15 cellular contexts compared by ENCODE assay signal in genomic region chr22:18560099-18560974, GRCh38. TPM values are rescaled to one million over a fixed set of nuclear protein-coding genes. Genes with fewer than 3 reads are reported as not detected.
A peak's percentile ranks its signal among the peaks of the same experiment; 100 is the strongest.
DNase-seq lines count a peak whose midpoint lies in the region; ATAC-seq, FAIRE-seq and TF ChIP-seq lines count a peak whose summit lies in the region.
"Not testable (repeated sequence)": the region's sequence is repeated elsewhere in the genome, so short reads cannot be mapped to it uniquely, and the experiment has no call there.
"Had no signal": no experiment of that assay in that cellular context is flagged by ENCODE, and none has a peak within 500 bp of the region (broad histone marks: within the 10 kb centered on the region; RNA-seq: fewer than 3 reads in every experiment).

No MANE protein-coding gene starts in this region.

- POLR2A ChIA-PET in CD4-positive, alpha-beta T cell (lab: Charles Lee); activated CD8-positive, alpha-beta T cell treated with anti-CD3 and anti-CD28 coated beads, Interleukin-2, amount 10 ng/mL, durations not matched to agents 7 days and 5 days (lab: Charles Lee); K562 (lab: Yijun Ruan, JAX); HepG2 (lab: Yijun Ruan, JAX): not testable (repeated sequence)

- peak; percentile 90 for ATAC-seq in CD4-positive, alpha-beta T cell (ENCODE audit: poor library complexity)
- peak; percentile 93 for ATAC-seq in T-helper 17 cell
- ATAC-seq in activated CD8-positive, alpha-beta T cell treated with anti-CD3 and anti-CD28 coated beads, Interleukin-2, amount 10 ng/mL, durations not matched to agents 7 days and 5 days: peak; percentile 65
- ATAC-seq in activated naive CD4-positive, alpha-beta T cell treated with anti-CD3 and anti-CD28 coated beads, Interleukin-2, amount 50 U/mL, for 72 hours: peak; percentile 96 to 97
- peak; percentile 40 for ATAC-seq in K562
- ATAC-seq in HepG2: peak; percentile 18; the same call in 1 of the 3 replicates
- peak; percentile 70 for ATAC-seq in stimulated activated effector memory CD8-positive, alpha-beta T cell treated with anti-CD3 and anti-CD28 coated beads, Interleukin-12 subunit alpha, Interleukin-12 subunit beta, amount 100 ng/mL, for 72 hours
- ATAC-seq in stimulated activated naive CD8-positive, alpha-beta T cell treated with anti-CD3 and anti-CD28 coated beads, Interleukin-15, amount 100 ng/mL, for 72 hours: peak; percentile 97

- H3K9me3 Mint-ChIP-seq in CD4-positive, alpha-beta T cell; activated CD8-positive, alpha-beta T cell treated with anti-CD3 and anti-CD28 coated beads, Interleukin-2, amount 10 ng/mL, durations not matched to agents 7 days and 5 days (ENCODE audit: insufficient read depth); activated naive CD4-positive, alpha-beta T cell treated with anti-CD3 and anti-CD28 coated beads, Interleukin-2, amount 50 U/mL, for 72 hours; stimulated activated effector memory CD8-positive, alpha-beta T cell treated with anti-CD3 and anti-CD28 coated beads, Interleukin-12 subunit alpha, Interleukin-12 subunit beta, amount 100 ng/mL, for 72 hours; stimulated activated naive CD8-positive, alpha-beta T cell treated with anti-CD3 and anti-CD28 coated beads, Interleukin-15, amount 100 ng/mL, for 72 hours: not testable (repeated sequence)

- TF ChIP-seq EP300 in K562 (IDR thresholded peaks at IDR 0.05; ENCODE audit: low read length); HepG2 (IDR thresholded peaks at IDR 0.05; ENCODE audit: low read depth in 2 of 2, low read length in 2 of 2); HepG2 (CRISPR knock-in tag; IDR thresholded peaks at IDR 0.05; ENCODE audit: borderline replicate concordance): not testable (repeated sequence)

- not testable (repeated sequence) for TF ChIP-seq RAD21 in K562 (CRISPR knock-in tag; conservative IDR thresholded peaks at IDR 0.05 in 1 of 2, IDR thresholded peaks at IDR 0.05 in 1 of 2); HepG2 (CRISPR knock-in tag; IDR thresholded peaks at IDR 0.05)

- BruUV-seq in K562 (replicated peaks; lab: Mats Ljungman, UMichigan); HepG2 (replicated peaks; lab: Mats Ljungman, UMichigan): not testable (repeated sequence)

- not testable (repeated sequence) for H3K79me2 ChIP-seq in K562 (ENCODE audit: control insufficient read depth, insufficient read depth, low read length); HepG2 (ENCODE audit: insufficient read depth, low read length)

- in situ Hi-C loops in K562 (cut with MboI); HepG2 (cut with HindIII; ENCODE audit: extremely low pct_ligation_motif_present, low pct_unique_long_range_greater_than_20kb): not testable (repeated sequence)

- intact Hi-C loops in CD4-positive, alpha-beta T cell (cut with DNase I, micrococcal nuclease); K562 (cut with micrococcal nuclease); HepG2 (cut with micrococcal nuclease; ENCODE audit: unreplicated experiment): not testable (repeated sequence)

- not testable (repeated sequence) for H3K9me1 ChIP-seq in K562 (ENCODE audit: control insufficient read depth, insufficient read depth, low read length)

- DNase-seq in CD4-positive, alpha-beta T cell; T-helper 17 cell; activated CD8-positive, alpha-beta T cell treated with anti-CD3 and anti-CD28 coated beads, Interleukin-2, amount 10 ng/mL, durations not matched to agents 7 days and 5 days; activated naive CD4-positive, alpha-beta T cell treated with anti-CD3 and anti-CD28 coated beads, Interleukin-2, amount 50 U/mL, for 72 hours (ENCODE audit: low spot score in 2 of 2); K562 (ENCODE audit: extremely low read depth in 1 of 4, low spot score in 3 of 4); HepG2 (ENCODE audit: low spot score); stimulated activated effector memory CD8-positive, alpha-beta T cell treated with anti-CD3 and anti-CD28 coated beads, Interleukin-12 subunit alpha, Interleukin-12 subunit beta, amount 100 ng/mL, for 72 hours (ENCODE audit: low spot score in 2 of 2); stimulated activated naive CD8-positive, alpha-beta T cell treated with anti-CD3 and anti-CD28 coated beads, Interleukin-15, amount 100 ng/mL, for 72 hours: not testable (repeated sequence)

- not testable (repeated sequence) for H3K9ac ChIP-seq in K562 (ENCODE audit: insufficient read depth in 1 of 2, low read depth in 2 of 2, low read length in 2 of 2); HepG2 (ENCODE audit: insufficient read depth, low read depth, low read length)

- not testable (repeated sequence) for H3K4me1 Mint-ChIP-seq in CD4-positive, alpha-beta T cell (ENCODE audit: low read depth); T-helper 17 cell; activated CD8-positive, alpha-beta T cell treated with anti-CD3 and anti-CD28 coated beads, Interleukin-2, amount 10 ng/mL, durations not matched to agents 7 days and 5 days (ENCODE audit: low read depth); stimulated activated effector memory CD8-positive, alpha-beta T cell treated with anti-CD3 and anti-CD28 coated beads, Interleukin-12 subunit alpha, Interleukin-12 subunit beta, amount 100 ng/mL, for 72 hours; stimulated activated naive CD8-positive, alpha-beta T cell treated with anti-CD3 and anti-CD28 coated beads, Interleukin-15, amount 100 ng/mL, for 72 hours

- not testable (repeated sequence) for H3K4me2 ChIP-seq in K562 (ENCODE audit: insufficient read depth, low read length); HepG2 (ENCODE audit: low read depth, low read length)

- FAIRE-seq in K562 (lab: Jason Lieb, UNC); HepG2 (lab: Jason Lieb, UNC): not testable (repeated sequence)

- not testable (repeated sequence) for H3K4me1 ChIP-seq in K562 (replicated peaks in 1 of 2; ENCODE audit: control insufficient read depth in 2 of 2, insufficient read depth in 2 of 2, low read length in 2 of 2); HepG2 (ENCODE audit: insufficient read depth, low read length)

- CTCF ChIA-PET in CD4-positive, alpha-beta T cell (lab: Charles Lee); activated CD8-positive, alpha-beta T cell treated with anti-CD3 and anti-CD28 coated beads, Interleukin-2, amount 10 ng/mL, durations not matched to agents 7 days and 5 days (lab: Charles Lee); K562 (lab: Yijun Ruan, JAX; ENCODE audit: low intra/inter-chr PET ratio); HepG2 (lab: Yijun Ruan, JAX; ENCODE audit: low intra/inter-chr PET ratio, low total read pairs): not testable (repeated sequence)

- H3K9me3 ChIP-seq in CD4-positive, alpha-beta T cell (ENCODE audit: control insufficient read depth, low read length); T-helper 17 cell (ENCODE audit: control insufficient read depth, low read length, poor library complexity, severe bottlenecking); K562 (replicated peaks; ENCODE audit: control insufficient read depth, insufficient read depth, low read depth, low read length); HepG2 (ENCODE audit: low read length): not testable (repeated sequence)

- TF ChIP-seq CTCF in CD4-positive, alpha-beta T cell (IDR thresholded peaks at IDR 0.05); K562 (IDR thresholded peaks at IDR 0.05 in 2 of 3, conservative IDR thresholded peaks at IDR 0.05 in 1 of 3; ENCODE audit: insufficient read depth in 2 of 3, low read depth in 1 of 3, low read length in 3 of 3); HepG2 (CRISPR knock-in tag; IDR thresholded peaks at IDR 0.05): not testable (repeated sequence)

- H2AFZ ChIP-seq in K562 (ENCODE audit: low read depth, low read length); HepG2 (ENCODE audit: low read length): not testable (repeated sequence)

- H4K20me1 ChIP-seq in K562 (replicated peaks; ENCODE audit: control insufficient read depth, insufficient read depth, low read length); HepG2 (ENCODE audit: insufficient read depth, low read length): not testable (repeated sequence)

- TF ChIP-seq POLR2A in K562 (conservative IDR thresholded peaks at IDR 0.05); HepG2 (IDR thresholded peaks at IDR 0.05; ENCODE audit: insufficient read depth in 1 of 2, low read depth in 2 of 2, low read length in 2 of 2): not testable (repeated sequence)

- H3K27ac ChIP-seq in CD4-positive, alpha-beta T cell (ENCODE audit: low read depth, low read length); K562 (ENCODE audit: extremely low read depth, low read depth, low read length); HepG2 (ENCODE audit: extremely low read length, insufficient read depth, low read length): not testable (repeated sequence)

- H3K4me3 ChIP-seq in K562; HepG2 (replicated peaks in 1 of 3; ENCODE audit: insufficient read depth in 1 of 3, low read depth in 2 of 3, low read length in 3 of 3): not testable (repeated sequence)

- not testable (repeated sequence) for H3K27ac Mint-ChIP-seq in CD4-positive, alpha-beta T cell; T-helper 17 cell; activated CD8-positive, alpha-beta T cell treated with anti-CD3 and anti-CD28 coated beads, Interleukin-2, amount 10 ng/mL, durations not matched to agents 7 days and 5 days; activated naive CD4-positive, alpha-beta T cell treated with anti-CD3 and anti-CD28 coated beads, Interleukin-2, amount 50 U/mL, for 72 hours; stimulated activated effector memory CD8-positive, alpha-beta T cell treated with anti-CD3 and anti-CD28 coated beads, Interleukin-12 subunit alpha, Interleukin-12 subunit beta, amount 100 ng/mL, for 72 hours; stimulated activated naive CD8-positive, alpha-beta T cell treated with anti-CD3 and anti-CD28 coated beads, Interleukin-15, amount 100 ng/mL, for 72 hours

- not testable (repeated sequence) for H3K27me3 Mint-ChIP-seq in CD4-positive, alpha-beta T cell; T-helper 17 cell; activated CD8-positive, alpha-beta T cell treated with anti-CD3 and anti-CD28 coated beads, Interleukin-2, amount 10 ng/mL, durations not matched to agents 7 days and 5 days (ENCODE audit: low read depth); stimulated activated naive CD8-positive, alpha-beta T cell treated with anti-CD3 and anti-CD28 coated beads, Interleukin-15, amount 100 ng/mL, for 72 hours

- not testable (repeated sequence) for H3K36me3 Mint-ChIP-seq in CD4-positive, alpha-beta T cell (ENCODE audit: low read depth); T-helper 17 cell (ENCODE audit: low read depth); activated CD8-positive, alpha-beta T cell treated with anti-CD3 and anti-CD28 coated beads, Interleukin-2, amount 10 ng/mL, durations not matched to agents 7 days and 5 days (ENCODE audit: low read depth); activated naive CD4-positive, alpha-beta T cell treated with anti-CD3 and anti-CD28 coated beads, Interleukin-2, amount 50 U/mL, for 72 hours; stimulated activated effector memory CD8-positive, alpha-beta T cell treated with anti-CD3 and anti-CD28 coated beads, Interleukin-12 subunit alpha, Interleukin-12 subunit beta, amount 100 ng/mL, for 72 hours

- H3K36me3 ChIP-seq in K562 (ENCODE audit: control insufficient read depth, insufficient read depth, low read length); HepG2 (replicated peaks in 1 of 2; ENCODE audit: control insufficient read depth in 1 of 2, insufficient read depth in 2 of 2, low read length in 2 of 2): not testable (repeated sequence)

- H3K4me3 Mint-ChIP-seq in CD4-positive, alpha-beta T cell; T-helper 17 cell; activated CD8-positive, alpha-beta T cell treated with anti-CD3 and anti-CD28 coated beads, Interleukin-2, amount 10 ng/mL, durations not matched to agents 7 days and 5 days; stimulated activated effector memory CD8-positive, alpha-beta T cell treated with anti-CD3 and anti-CD28 coated beads, Interleukin-12 subunit alpha, Interleukin-12 subunit beta, amount 100 ng/mL, for 72 hours; stimulated activated naive CD8-positive, alpha-beta T cell treated with anti-CD3 and anti-CD28 coated beads, Interleukin-15, amount 100 ng/mL, for 72 hours: not testable (repeated sequence)

- not testable (repeated sequence) for H3K27me3 ChIP-seq in CD4-positive, alpha-beta T cell (ENCODE audit: control insufficient read depth, insufficient read depth, low read length); K562 (ENCODE audit: control insufficient read depth in 2 of 2, insufficient read depth in 2 of 2, low read length in 2 of 2); HepG2 (ENCODE audit: control insufficient read depth in 1 of 2, insufficient read depth in 2 of 2, low read length in 2 of 2)

- WGBS in K562 (ENCODE audit: insufficient coverage, low coverage, missing lambda C conversion rate): no CpG with 5 or more reads among the region's 16 CpGs
- WGBS in HepG2 (ENCODE audit: low lambda C conversion rate): no CpG with 5 or more reads among the region's 16 CpGs

RNA-seq across cellular contexts. Expression of gene TMEM191B, which starts 32.7 kb away (rescaled TPM):
- total RNA-seq in CD4-positive, alpha-beta T cell: 10 to 100 TPM; 10.1 to 12.7 TPM
- 1 to 10 TPM in 1 of 2 donors, not detected in 1; 4.8 TPM for total RNA-seq in T-helper 17 cell
- under 1 TPM in 1 of 2 experiments, not detected in 1; 0.94 TPM for total RNA-seq in activated CD8-positive, alpha-beta T cell treated with anti-CD3 and anti-CD28 coated beads, Interleukin-2, amount 10 ng/mL, durations not matched to agents 7 days and 5 days
- 1 to 10 TPM; 1.3 to 1.9 TPM for total RNA-seq in activated naive CD4-positive, alpha-beta T cell treated with anti-CD3 and anti-CD28 coated beads, Interleukin-2, amount 50 U/mL, for 72 hours
- total RNA-seq in K562 (2011; cell fraction: chromatin; rRNA removed; ENCODE audit: low replicate concordance): 1.6 TPM in 1 of 2 replicates, not detected in the other
- 2.3 and 3.7 TPM in 2 replicates for total RNA-seq in K562 (2011; cell fraction: nucleolus; rRNA removed)
- total RNA-seq in K562 (2011; cell fraction: nucleoplasm; rRNA removed): 0.88 and 2.1 TPM in 2 replicates
- 1.2 and 3.8 TPM in 2 replicates for total RNA-seq in K562 (2014; rRNA removed)
- total RNA-seq in K562 (2014; rRNA removed; fragmentation: Illumina TruSeq; extraction: Trizol): not detected in 2 replicates
- total RNA-seq in K562 (2015; rRNA removed; fragmentation: Illumina TruSeq; extraction: Trizol): 0.65 TPM in 1 of 2 replicates, not detected in the other
- 3.9 and 5.3 TPM in 2 replicates for total RNA-seq in K562 (2021)
- 0.65 and 1.7 TPM in 2 replicates for polyA plus RNA-seq in K562 (2011; rRNA removed)
- 3.1 and 5.3 TPM in 2 replicates for polyA plus RNA-seq in K562 (2011; cell fraction: cytosol; rRNA removed)
- 10.0 and 10.4 TPM in 2 replicates for polyA plus RNA-seq in K562 (2011; cell fraction: nucleus; rRNA removed)
- polyA plus RNA-seq in K562 (2012): 2.5 and 7.5 TPM in 2 replicates
- not detected in 2 replicates for polyA plus RNA-seq in K562 (2014; fragmentation: Illumina TruSeq; extraction: Trizol)
- not detected for polyA plus RNA-seq in K562 (2014; fragmentation: Nextera tagmentation; extraction: Ambion mirVana)
- polyA plus RNA-seq in K562 (2014; rRNA removed): 0.61 and 1.8 TPM in 2 replicates
- 0.24 TPM in 1 of 2 replicates, not detected in the other for polyA minus RNA-seq in K562 (2011; rRNA and poly(A)+ RNA removed)
- 6.0 TPM in 1 of 2 replicates, not detected in the other for polyA minus RNA-seq in K562 (2011; cell fraction: cytosol; rRNA and poly(A)+ RNA removed)
- 0.54 and 1.9 TPM in 2 replicates for polyA minus RNA-seq in K562 (2011; cell fraction: nucleus; rRNA and poly(A)+ RNA removed)
- total RNA-seq in HepG2 (2016; rRNA removed; fragmentation: Illumina TruSeq; extraction: Trizol): 1.4 and 3.0 TPM in 2 replicates
- total RNA-seq in HepG2 (2016; cell fraction: cytosol; rRNA removed; fragmentation: Illumina TruSeq; extraction: Trizol; ENCODE audit: low read depth): 3.5 TPM in 1 of 2 replicates, not detected in the other
- total RNA-seq in HepG2 (2016; cell fraction: insoluble cytoplasmic fraction; rRNA removed; fragmentation: Illumina TruSeq; extraction: Trizol): 2.7 and 3.0 TPM in 2 replicates
- total RNA-seq in HepG2 (2016; cell fraction: membrane; rRNA removed; fragmentation: Illumina TruSeq; extraction: Trizol): 1.4 and 2.3 TPM in 2 replicates
- 1.4 and 2.0 TPM in 2 replicates for total RNA-seq in HepG2 (2016; cell fraction: nucleus; rRNA removed; fragmentation: Illumina TruSeq; extraction: Trizol)
- 5.6 and 7.3 TPM in 2 replicates for polyA plus RNA-seq in HepG2 (2011; rRNA removed)
- 6.6 and 8.3 TPM in 2 replicates for polyA plus RNA-seq in HepG2 (2011; cell fraction: cytosol; rRNA removed)
- polyA plus RNA-seq in HepG2 (2011; cell fraction: nucleus; rRNA removed): 70.1 and 73.5 TPM in 2 replicates
- polyA plus RNA-seq in HepG2 (2012): 3.3 and 5.8 TPM in 2 replicates
- 2.3 and 2.4 TPM in 2 replicates for polyA plus RNA-seq in HepG2 (2016; cell fraction: cytosol; fragmentation: Illumina TruSeq; extraction: Trizol; ENCODE audit: low read depth)
- 2.1 and 3.1 TPM in 2 replicates for polyA plus RNA-seq in HepG2 (2016; cell fraction: insoluble cytoplasmic fraction; fragmentation: Illumina TruSeq; extraction: Trizol; ENCODE audit: low read depth)
- 0.71 and 3.2 TPM in 2 replicates for polyA plus RNA-seq in HepG2 (2016; cell fraction: membrane; fragmentation: Illumina TruSeq; extraction: Trizol; ENCODE audit: low read depth)
- 8.1 and 9.2 TPM in 2 replicates for polyA plus RNA-seq in HepG2 (2016; cell fraction: nucleus; fragmentation: Illumina TruSeq; extraction: Trizol; ENCODE audit: insufficient read depth, low read depth)
- 2.3 TPM in 1 of 2 replicates, not detected in the other for polyA minus RNA-seq in HepG2 (2011; rRNA and poly(A)+ RNA removed; ENCODE audit: low replicate concordance)
- 4.6 and 6.6 TPM in 2 replicates for polyA minus RNA-seq in HepG2 (2011; cell fraction: cytosol; rRNA and poly(A)+ RNA removed)
- 1.9 and 2.0 TPM in 2 replicates for polyA minus RNA-seq in HepG2 (2011; cell fraction: nucleus; rRNA and poly(A)+ RNA removed)
- total RNA-seq: A673, Daoy had no signal

RNA-seq across cellular contexts. Expression of gene GGTLC3, which starts 42.4 kb away (rescaled TPM):
- total RNA-seq in CD4-positive, alpha-beta T cell: under 1 TPM; 0.36 to 0.58 TPM
- total RNA-seq in T-helper 17 cell (not detected), K562 (2014; rRNA removed) (not detected in 2 replicates), K562 (2014; rRNA removed; fragmentation: Illumina TruSeq; extraction: Trizol) (not detected in 2 replicates), K562 (2015; rRNA removed; fragmentation: Illumina TruSeq; extraction: Trizol) (not detected in 2 replicates), K562 (2021) (not detected in 2 replicates), HepG2 (2016; rRNA removed; fragmentation: Illumina TruSeq; extraction: Trizol) (not detected in 2 replicates)
- not detected for total RNA-seq in activated CD8-positive, alpha-beta T cell treated with anti-CD3 and anti-CD28 coated beads, Interleukin-2, amount 10 ng/mL, durations not matched to agents 7 days and 5 days
- total RNA-seq in activated naive CD4-positive, alpha-beta T cell treated with anti-CD3 and anti-CD28 coated beads, Interleukin-2, amount 50 U/mL, for 72 hours: not detected
- not detected in 2 replicates for total RNA-seq in K562 (2011; cell fraction: chromatin; rRNA removed; ENCODE audit: low replicate concordance)
- total RNA-seq in K562 (2011; cell fraction: nucleolus; rRNA removed): not detected in 2 replicates
- total RNA-seq in K562 (2011; cell fraction: nucleoplasm; rRNA removed): not detected in 2 replicates
- polyA plus RNA-seq in K562 (2011; rRNA removed) (not detected in 2 replicates), K562 (2014; fragmentation: Illumina TruSeq; extraction: Trizol) (not detected in 2 replicates), K562 (2014; fragmentation: Nextera tagmentation; extraction: Ambion mirVana) (not detected), K562 (2014; rRNA removed) (not detected in 2 replicates), HepG2 (2011; rRNA removed) (0.12 and 0.22 TPM in 2 replicates)
- not detected in 2 replicates for polyA plus RNA-seq in K562 (2011; cell fraction: cytosol; rRNA removed)
- not detected in 2 replicates for polyA plus RNA-seq in K562 (2011; cell fraction: nucleus; rRNA removed)
- not detected in 2 replicates for polyA plus RNA-seq in K562 (2012)
- polyA minus RNA-seq in K562 (2011; rRNA and poly(A)+ RNA removed): not detected in 2 replicates
- polyA minus RNA-seq in K562 (2011; cell fraction: cytosol; rRNA and poly(A)+ RNA removed): not detected in 2 replicates
- not detected in 2 replicates for polyA minus RNA-seq in K562 (2011; cell fraction: nucleus; rRNA and poly(A)+ RNA removed)
- not detected in 2 replicates for total RNA-seq in HepG2 (2016; cell fraction: cytosol; rRNA removed; fragmentation: Illumina TruSeq; extraction: Trizol; ENCODE audit: low read depth)
- not detected in 2 replicates for total RNA-seq in HepG2 (2016; cell fraction: insoluble cytoplasmic fraction; rRNA removed; fragmentation: Illumina TruSeq; extraction: Trizol)
- not detected in 2 replicates for total RNA-seq in HepG2 (2016; cell fraction: membrane; rRNA removed; fragmentation: Illumina TruSeq; extraction: Trizol)
- total RNA-seq in HepG2 (2016; cell fraction: nucleus; rRNA removed; fragmentation: Illumina TruSeq; extraction: Trizol): not detected in 2 replicates
- polyA plus RNA-seq in HepG2 (2011; cell fraction: cytosol; rRNA removed): 0.17 TPM in 1 of 2 replicates, not detected in the other
- polyA plus RNA-seq in HepG2 (2011; cell fraction: nucleus; rRNA removed): 0.66 and 0.74 TPM in 2 replicates
- not detected in 2 replicates for polyA plus RNA-seq in HepG2 (2012)
- polyA plus RNA-seq in HepG2 (2016; cell fraction: cytosol; fragmentation: Illumina TruSeq; extraction: Trizol; ENCODE audit: low read depth): not detected in 2 replicates
- not detected in 2 replicates for polyA plus RNA-seq in HepG2 (2016; cell fraction: insoluble cytoplasmic fraction; fragmentation: Illumina TruSeq; extraction: Trizol; ENCODE audit: low read depth)
- not detected in 2 replicates for polyA plus RNA-seq in HepG2 (2016; cell fraction: membrane; fragmentation: Illumina TruSeq; extraction: Trizol; ENCODE audit: low read depth)
- polyA plus RNA-seq in HepG2 (2016; cell fraction: nucleus; fragmentation: Illumina TruSeq; extraction: Trizol; ENCODE audit: insufficient read depth, low read depth): not detected in 2 replicates
- not detected in 2 replicates for polyA minus RNA-seq in HepG2 (2011; rRNA and poly(A)+ RNA removed; ENCODE audit: low replicate concordance)
- polyA minus RNA-seq in HepG2 (2011; cell fraction: cytosol; rRNA and poly(A)+ RNA removed): not detected in 2 replicates
- polyA minus RNA-seq in HepG2 (2011; cell fraction: nucleus; rRNA and poly(A)+ RNA removed): not detected in 2 replicates
- total RNA-seq: A673, Caco-2, Daoy, GM23338, HT-29 had no signal
- polyA plus RNA-seq: AG04450, CD14-positive monocyte, GM23338 had no signal

RNA-seq across cellular contexts. Expression of gene RIMBP3, which starts 51.4 kb away (rescaled TPM):
- under 1 TPM; 0.36 to 0.39 TPM for total RNA-seq in CD4-positive, alpha-beta T cell
- under 1 TPM; 0.68 to 0.92 TPM for total RNA-seq in T-helper 17 cell
- total RNA-seq in activated CD8-positive, alpha-beta T cell treated with anti-CD3 and anti-CD28 coated beads, Interleukin-2, amount 10 ng/mL, durations not matched to agents 7 days and 5 days: under 1 TPM; 0.37 to 0.40 TPM
- under 1 TPM; 0.09 to 0.66 TPM for total RNA-seq in activated naive CD4-positive, alpha-beta T cell treated with anti-CD3 and anti-CD28 coated beads, Interleukin-2, amount 50 U/mL, for 72 hours
- total RNA-seq in K562 (2011; cell fraction: chromatin; rRNA removed; ENCODE audit: low replicate concordance): 1.1 and 4.0 TPM in 2 replicates
- total RNA-seq in K562 (2011; cell fraction: nucleolus; rRNA removed): 2.8 and 4.3 TPM in 2 replicates
- 1.1 and 2.4 TPM in 2 replicates for total RNA-seq in K562 (2011; cell fraction: nucleoplasm; rRNA removed)
- total RNA-seq in K562 (2014; rRNA removed): 0.59 and 1.1 TPM in 2 replicates
- total RNA-seq in K562 (2014; rRNA removed; fragmentation: Illumina TruSeq; extraction: Trizol): 0.29 and 0.36 TPM in 2 replicates
- 0.58 and 0.79 TPM in 2 replicates for total RNA-seq in K562 (2015; rRNA removed; fragmentation: Illumina TruSeq; extraction: Trizol)
- 0.82 and 1.2 TPM in 2 replicates for total RNA-seq in K562 (2021)
- polyA plus RNA-seq in K562 (2011; rRNA removed): 0.17 and 0.54 TPM in 2 replicates
- 0.37 and 0.48 TPM in 2 replicates for polyA plus RNA-seq in K562 (2011; cell fraction: cytosol; rRNA removed)
- polyA plus RNA-seq in K562 (2011; cell fraction: nucleus; rRNA removed): 0.55 and 0.73 TPM in 2 replicates
- 0.98 and 1.4 TPM in 2 replicates for polyA plus RNA-seq in K562 (2012)
- polyA plus RNA-seq in K562 (2014; fragmentation: Illumina TruSeq; extraction: Trizol): 0.52 and 0.54 TPM in 2 replicates
- polyA plus RNA-seq in K562 (2014; fragmentation: Nextera tagmentation; extraction: Ambion mirVana): under 1 TPM; 0.01 to 0.06 TPM
- 0.20 and 0.23 TPM in 2 replicates for polyA plus RNA-seq in K562 (2014; rRNA removed)
- 1.1 and 1.8 TPM in 2 replicates for polyA minus RNA-seq in K562 (2011; rRNA and poly(A)+ RNA removed)
- 0.95 and 1.5 TPM in 2 replicates for polyA minus RNA-seq in K562 (2011; cell fraction: cytosol; rRNA and poly(A)+ RNA removed)
- polyA minus RNA-seq in K562 (2011; cell fraction: nucleus; rRNA and poly(A)+ RNA removed): 2.0 and 5.1 TPM in 2 replicates
- total RNA-seq in HepG2 (2016; rRNA removed; fragmentation: Illumina TruSeq; extraction: Trizol): 0.38 and 0.41 TPM in 2 replicates
- total RNA-seq in HepG2 (2016; cell fraction: cytosol; rRNA removed; fragmentation: Illumina TruSeq; extraction: Trizol; ENCODE audit: low read depth): not detected in 2 replicates
- 0.16 and 0.28 TPM in 2 replicates for total RNA-seq in HepG2 (2016; cell fraction: insoluble cytoplasmic fraction; rRNA removed; fragmentation: Illumina TruSeq; extraction: Trizol)
- total RNA-seq in HepG2 (2016; cell fraction: membrane; rRNA removed; fragmentation: Illumina TruSeq; extraction: Trizol): 0.10 and 0.12 TPM in 2 replicates
- total RNA-seq in HepG2 (2016; cell fraction: nucleus; rRNA removed; fragmentation: Illumina TruSeq; extraction: Trizol): 0.19 and 0.22 TPM in 2 replicates
- polyA plus RNA-seq in HepG2 (2011; rRNA removed): 0.05 and 0.08 TPM in 2 replicates
- polyA plus RNA-seq in HepG2 (2011; cell fraction: cytosol; rRNA removed): 0.03 and 0.04 TPM in 2 replicates
- 0.02 and 0.06 TPM in 2 replicates for polyA plus RNA-seq in HepG2 (2011; cell fraction: nucleus; rRNA removed)
- polyA plus RNA-seq in HepG2 (2012): 0.04 TPM in 1 of 2 replicates, not detected in the other
- 0.02 TPM in 1 of 2 replicates, not detected in the other for polyA plus RNA-seq in HepG2 (2016; cell fraction: cytosol; fragmentation: Illumina TruSeq; extraction: Trizol; ENCODE audit: low read depth)
- 0.15 TPM in 1 of 2 replicates, not detected in the other for polyA plus RNA-seq in HepG2 (2016; cell fraction: insoluble cytoplasmic fraction; fragmentation: Illumina TruSeq; extraction: Trizol; ENCODE audit: low read depth)
- not detected in 2 replicates for polyA plus RNA-seq in HepG2 (2016; cell fraction: membrane; fragmentation: Illumina TruSeq; extraction: Trizol; ENCODE audit: low read depth)
- polyA plus RNA-seq in HepG2 (2016; cell fraction: nucleus; fragmentation: Illumina TruSeq; extraction: Trizol; ENCODE audit: insufficient read depth, low read depth): 0.17 and 0.19 TPM in 2 replicates
- 0.40 and 1.8 TPM in 2 replicates for polyA minus RNA-seq in HepG2 (2011; rRNA and poly(A)+ RNA removed; ENCODE audit: low replicate concordance)
- 0.18 TPM in 1 of 2 replicates, not detected in the other for polyA minus RNA-seq in HepG2 (2011; cell fraction: cytosol; rRNA and poly(A)+ RNA removed)
- polyA minus RNA-seq in HepG2 (2011; cell fraction: nucleus; rRNA and poly(A)+ RNA removed): 0.13 and 0.25 TPM in 2 replicates
- total RNA-seq: Caco-2 had no signal

Comparison
In these comparisons a context has a peak if more than half of its experiments do, and no peak if none do; other contexts are left out.
1. ATAC-seq: peak in every context shown above with its lines; median percentile 97 in stimulated activated naive CD8-positive, alpha-beta T cell treated with anti-CD3 and anti-CD28 coated beads, Interleukin-15, amount 100 ng/mL, for 72 hours; 96 in activated naive CD4-positive, alpha-beta T cell treated with anti-CD3 and anti-CD28 coated beads, Interleukin-2, amount 50 U/mL, for 72 hours; 93 in T-helper 17 cell; 90 in CD4-positive, alpha-beta T cell; 70 in stimulated activated effector memory CD8-positive, alpha-beta T cell treated with anti-CD3 and anti-CD28 coated beads, Interleukin-12 subunit alpha, Interleukin-12 subunit beta, amount 100 ng/mL, for 72 hours; 65 in activated CD8-positive, alpha-beta T cell treated with anti-CD3 and anti-CD28 coated beads, Interleukin-2, amount 10 ng/mL, durations not matched to agents 7 days and 5 days; 40 in K562; 18 in HepG2.